ENCODE assay signal across 8 cellular contexts in the genomic region with DNA sequence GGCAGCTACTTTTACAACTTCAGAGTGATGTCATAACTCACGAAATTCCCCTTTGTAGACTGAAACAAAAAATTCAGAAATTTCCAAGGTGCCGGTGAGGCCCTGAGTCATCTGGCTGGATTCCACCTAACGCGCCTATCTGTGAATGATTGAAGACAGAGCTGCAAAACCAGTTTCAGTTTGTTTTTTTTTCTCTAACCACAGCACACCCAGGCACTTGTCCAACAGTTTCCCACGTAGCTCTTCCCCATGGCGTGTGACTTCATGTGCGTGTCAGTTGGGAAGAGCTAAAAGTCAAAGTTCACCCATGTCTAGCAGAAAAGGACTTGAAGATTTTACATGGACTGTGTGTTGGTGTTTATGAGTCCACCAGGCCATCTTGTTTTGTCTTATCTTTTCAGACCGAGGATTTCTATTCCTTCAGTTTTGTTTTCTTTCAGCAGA. TPM values are rescaled to one million over a fixed set of nuclear protein-coding genes. Genes with fewer than 3 reads are reported as not detected.
DNase-seq lines count a peak whose midpoint lies in the region; ATAC-seq and TF ChIP-seq lines count a peak whose summit lies in the region.

No MANE protein-coding gene starts in this region.

- H3K4me1 Mint-ChIP-seq in CD4-positive, alpha-beta memory T cell = peaks cover 5 to 8% (median 6%) of the 10 kb centered on the region in 4 donors
- H3K4me1 Mint-ChIP-seq in MCF 10A (ENCODE audit: insufficient read depth, unreplicated experiment) (no peaks in the 10 kb centered on the region), type B pancreatic cell (ENCODE audit: unreplicated experiment) (no peaks in the 10 kb centered on the region)

- H3K9me3 ChIP-seq in CD4-positive, alpha-beta memory T cell (ENCODE audit: control insufficient read depth in 1 of 2, low read length in 2 of 2) = no peaks in the 10 kb centered on the region
- peaks cover 0 to 1% of the 10 kb centered on the region in 2 donors for H3K9me3 ChIP-seq in lung (ENCODE audit: control insufficient read depth in 2 of 2, insufficient read depth in 1 of 2, low read length in 1 of 2)

- intact Hi-C loops in CD4-positive, alpha-beta memory T cell (cut with micrococcal nuclease) = no loop called here
- intact Hi-C loops in MCF 10A (cut with micrococcal nuclease) (no loop called here), posterior vena cava (cut with DNase I) (loop anchor here in 1 of 2 donors (10.0 kb wide), 1 partner anchor 66 kb away; the partner anchor contains the start of genes OFD1 and TRAPPC2)

- H3K27me3 ChIP-seq in CD4-positive, alpha-beta memory T cell (ENCODE audit: insufficient read depth, low read length) = no peaks in the 10 kb centered on the region
- H3K27me3 ChIP-seq in lung (ENCODE audit: control insufficient read depth, insufficient read depth) = peaks cover 2% of the 10 kb centered on the region

- peak overlapping the region; percentile 32 for H3K27ac ChIP-seq in CD4-positive, alpha-beta memory T cell (ENCODE audit: low read depth, low read length)
- peak overlapping the region in 1 of 2 donors; percentile 45 for H3K27ac ChIP-seq in lung (ENCODE audit: low read depth in 1 of 2, low read length in 1 of 2)

- peaks cover 19 to 42% of the 10 kb centered on the region in 2 donors for H3K36me3 Mint-ChIP-seq in CD4-positive, alpha-beta memory T cell
- no peaks in the 10 kb centered on the region for H3K36me3 Mint-ChIP-seq in MCF 10A (ENCODE audit: insufficient read depth, unreplicated experiment)
- no peaks in the 10 kb centered on the region for H3K36me3 Mint-ChIP-seq in type B pancreatic cell

- no peak for TF ChIP-seq CTCF in MCF 10A (IDR thresholded peaks at IDR 0.05; ENCODE audit: unreplicated experiment)
- TF ChIP-seq CTCF in lung (IDR thresholded peaks at IDR 0.05; ENCODE audit: control extremely low read depth, extremely low read depth) = no peak
- no peak for TF ChIP-seq CTCF in type B pancreatic cell (conservative IDR thresholded peaks at IDR 0.05)

- H3K4me3 Mint-ChIP-seq in CD4-positive, alpha-beta memory T cell = peak overlapping the region; percentile 47 to 85 (median 74)
- peak overlapping the region; percentile 41 for H3K4me3 Mint-ChIP-seq in MCF 10A (ENCODE audit: unreplicated experiment)
- peak overlapping the region; percentile 71 for H3K4me3 Mint-ChIP-seq in type B pancreatic cell

- no peaks in the 10 kb centered on the region for H3K4me1 ChIP-seq in CD4-positive, alpha-beta memory T cell (ENCODE audit: insufficient read depth, low read length)
- H3K4me1 ChIP-seq in lung (ENCODE audit: control insufficient read depth in 2 of 2, insufficient read depth in 2 of 2, low read length in 2 of 2) = no peaks in the 10 kb centered on the region

- no peak overlapping the region for H3K4me3 ChIP-seq in CD4-positive, alpha-beta memory T cell (ENCODE audit: low read length in 2 of 2)
- H3K4me3 ChIP-seq in lung = no peak overlapping the region

- H3K9me3 Mint-ChIP-seq in CD4-positive, alpha-beta memory T cell = no peaks in the 10 kb centered on the region
- H3K9me3 Mint-ChIP-seq in MCF 10A (ENCODE audit: unreplicated experiment) (no peaks in the 10 kb centered on the region), type B pancreatic cell (no peaks in the 10 kb centered on the region)

- CTCF ChIA-PET in CD4-positive, alpha-beta memory T cell (lab: Charles Lee; ENCODE audit: partially characterized antibody) = interaction anchor here (0.8 to 1.9 kb wide), 3 partner anchors 10 to 80 kb away, joined by 3 to 5 read pairs (median 4); partner anchors contain the start of gene RAB9A
- CTCF ChIA-PET in MCF 10A (lab: Yijun Ruan, JAX) = interaction anchor here (0.6 to 1.5 kb wide), 8 partner anchors 10 to 363 kb away, joined by 3 to 7 read pairs (median 3); partner anchors contain the start of genes OFD1 and TRAPPC2

- H3K27ac Mint-ChIP-seq in CD4-positive, alpha-beta memory T cell = peak overlapping the region; percentile 86 to 94 (median 89)
- H3K27ac Mint-ChIP-seq in MCF 10A (ENCODE audit: low read depth, unreplicated experiment) (peak overlapping the region; percentile 90), type B pancreatic cell (peak overlapping the region; percentile 98)

- DNase-seq in CD4-positive, alpha-beta memory T cell = peak; percentile 39 to 86 (median 49)
- DNase-seq in MCF 10A (ENCODE audit: unreplicated experiment) (peak; percentile 99), lung (ENCODE audit: low spot score) (peak; percentile 76), type B pancreatic cell (ENCODE audit: extremely low spot score, unreplicated experiment) (no peak), posterior vena cava (ENCODE audit: low spot score) (no peak)

- BruUV-seq in MCF 10A (replicated peaks; lab: Mats Ljungman, UMichigan) = no TSS peak

- WGBS in lung, 2 donors = 20 to 35% methylated on average over 8 of the region's 8 CpGs

- POLR2A ChIA-PET in CD4-positive, alpha-beta memory T cell (lab: Charles Lee; ENCODE audit: partially characterized antibody) = interaction anchor here (1.4 kb wide), 1 partner anchor 66 kb away, joined by 8 read pairs; the partner anchor contains the start of genes OFD1 and TRAPPC2
- POLR2A ChIA-PET in MCF 10A (lab: Yijun Ruan, JAX) = interaction anchor here (0.6 to 2.3 kb wide), 17 partner anchors 10 to 360 kb away, joined by 3 to 49 read pairs (median 4); partner anchors contain the start of genes OFD1, RAB9A and TRAPPC2

- peak; percentile 83 for ATAC-seq in GM19372 (IDR thresholded peaks at IDR 0.05; ENCODE audit: low read depth, unreplicated experiment)
- peak; percentile 69 for ATAC-seq in HG03442 (IDR thresholded peaks at IDR 0.05; ENCODE audit: unreplicated experiment)
- peak; percentile 87 for ATAC-seq in SK-N-SH treated with all-trans-retinoic acid at 6 μM for 48 hours
- ATAC-seq in lung (ENCODE audit: insufficient read depth, low FRiP score) = peak; percentile 34

- H3K36me3 ChIP-seq in CD4-positive, alpha-beta memory T cell (ENCODE audit: insufficient read depth, low read length) = no peaks in the 10 kb centered on the region
- peaks cover 0 to 4% of the 10 kb centered on the region in 2 donors for H3K36me3 ChIP-seq in lung (ENCODE audit: control insufficient read depth in 2 of 2, insufficient read depth in 2 of 2, low read length in 2 of 2)

- H3K27me3 Mint-ChIP-seq in CD4-positive, alpha-beta memory T cell = no peaks in the 10 kb centered on the region
- H3K27me3 Mint-ChIP-seq in MCF 10A (ENCODE audit: insufficient read depth, unreplicated experiment) = peaks cover 22% of the 10 kb centered on the region
- no peaks in the 10 kb centered on the region for H3K27me3 Mint-ChIP-seq in type B pancreatic cell

TF ChIP-seq in SK-N-SH treated with all-trans-retinoic acid at 6 μM for 48 hours, 23 proteins besides CTCF, POLR2A, EP300 and RAD21:
- TF ChIP-seq TOX (CRISPR knock-in tag; IDR thresholded peaks at IDR 0.05; ENCODE audit: borderline replicate concordance) (peak; percentile 64; the same call in 1 of the 2 replicates), BACH2 (CRISPR knock-in tag; IDR thresholded peaks at IDR 0.05; ENCODE audit: borderline replicate concordance) (no peak), ISL1 (CRISPR knock-in tag; IDR thresholded peaks at IDR 0.05) (peak; percentile 33)
TF ChIP-seq in SK-N-SH treated with all-trans-retinoic acid at 6 μM for 48 hours: peak in this region for 2.

RNA-seq across cellular contexts. Expression of gene TCEANC, which starts 16.3 kb away (rescaled TPM):
- 10 to 100 TPM; 14.6 to 16.3 TPM for total RNA-seq in CD4-positive, alpha-beta memory T cell
- 10 to 100 TPM in 1 of 2 donors, 1 to 10 TPM in 1; 9.6 to 10.3 TPM for polyA plus RNA-seq in CD4-positive, alpha-beta memory T cell
- total RNA-seq in MCF 10A (2022) (4.0 TPM in 2 replicates), lung (1 to 10 TPM; 3.2 to 6.7 TPM), type B pancreatic cell (ENCODE audit: low replicate concordance) (2.7 and 4.6 TPM in 2 replicates), posterior vena cava (1 to 10 TPM; 3.3 to 3.8 TPM)
- 1 to 10 TPM in 1 of 2 donors, under 1 TPM in 1; 0.94 to 2.2 TPM for polyA plus RNA-seq in lung

RNA-seq across cellular contexts. Expression of gene RAB9A, which starts 19.7 kb away (rescaled TPM):
- total RNA-seq in CD4-positive, alpha-beta memory T cell = 10 to 100 TPM; 19.9 to 22.7 TPM
- polyA plus RNA-seq in CD4-positive, alpha-beta memory T cell = 10 to 100 TPM; 31.7 to 33.4 TPM
- 28.0 and 32.3 TPM in 2 replicates for total RNA-seq in MCF 10A (2022)
- total RNA-seq in lung = 10 to 100 TPM; 21.2 to 38.4 TPM
- polyA plus RNA-seq in lung = 10 to 100 TPM; 21.9 to 23.6 TPM
- total RNA-seq in type B pancreatic cell (ENCODE audit: low replicate concordance) = 26.4 and 43.3 TPM in 2 replicates
- total RNA-seq in posterior vena cava = 10 to 100 TPM; 16.2 to 19.0 TPM

Comparison
In these comparisons a context has a peak if more than half of its experiments do, and no peak if none do; other contexts are left out.
1. DNase-seq: peak in CD4-positive, alpha-beta memory T cell (5 of 5), MCF 10A (single experiment) and lung (single experiment); none in type B pancreatic cell (single experiment) and posterior vena cava (single experiment).
2. ATAC-seq: peak in every context shown above with its lines; median percentile 87 in SK-N-SH treated with all-trans-retinoic acid at 6 μM for 48 hours; 83 in GM19372; 69 in HG03442; 34 in lung.
3. Peak in every context shown above with its lines, with median percentiles within 50 percentile points of each other: H3K27ac Mint-ChIP-seq and H3K4me3 Mint-ChIP-seq.